Comparison of ENCODE assay signal across 8 cellular contexts in the genomic region with DNA sequence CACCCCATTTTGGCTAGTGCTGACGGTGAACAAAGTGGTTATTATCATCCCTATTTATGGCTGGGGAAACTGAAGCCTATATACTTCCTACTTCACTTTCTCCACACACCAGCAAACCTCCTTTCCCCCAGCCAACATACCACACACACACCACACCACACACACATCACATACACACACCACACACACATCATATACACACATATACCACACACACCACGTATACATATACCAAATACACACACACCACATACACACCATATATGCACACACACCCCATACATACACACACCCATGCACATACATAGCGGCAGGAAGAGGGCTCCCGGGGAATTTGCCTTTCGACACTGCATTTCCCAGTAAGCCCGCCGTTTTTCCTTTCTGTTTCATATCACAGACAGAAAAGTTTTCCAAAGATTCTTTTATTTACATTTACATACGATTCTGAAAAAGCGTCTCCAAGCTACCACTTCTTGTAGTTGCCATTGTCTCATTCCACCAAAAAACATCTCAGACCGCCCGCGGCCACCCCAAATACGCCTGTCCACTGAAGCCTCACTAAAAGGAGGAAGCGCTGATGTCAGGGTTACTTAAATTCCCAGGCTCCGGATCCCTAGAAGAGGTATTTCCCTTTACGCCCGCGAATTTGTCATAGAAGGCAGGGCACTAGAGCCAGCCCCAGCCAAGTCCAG. TPM values are rescaled to one million over a fixed set of nuclear protein-coding genes. Genes with fewer than 3 reads are reported as not detected.
DNase-seq lines count a peak whose midpoint lies in the region; ATAC-seq and TF ChIP-seq lines count a peak whose summit lies in the region.

No MANE protein-coding gene starts in this region.

- peak overlapping the region; percentile 98 for H2BK5ac ChIP-seq in IMR-90 (ENCODE audit: low read depth, low read length, poor library complexity, severe bottlenecking)

- TF ChIP-seq CTCF in BE2C (IDR thresholded peaks at IDR 0.05; ENCODE audit: low read depth, low read length) (no peak), IMR-90 (conservative IDR thresholded peaks at IDR 0.05; ENCODE audit: low read depth, low read length) (no peak), breast epithelium (IDR thresholded peaks at IDR 0.05) (no peak)

- H3K23ac ChIP-seq in IMR-90 (ENCODE audit: low read depth, low read length) = peak overlapping the region; percentile 97

- H4K8ac ChIP-seq in IMR-90 (ENCODE audit: low read depth in 2 of 2, low read length in 2 of 2) = peak overlapping the region; percentile 74 to 98

- intact Hi-C loops in IMR-90 (cut with micrococcal nuclease) = loop anchor here (1.0 kb wide), 1 partner anchor 235 kb away; no protein-coding TSS in a partner anchor
- intact Hi-C loops in breast epithelium (cut with DNase I; ENCODE audit: low total_unique reads) = loop anchor here (10.0 kb wide), 1 partner anchor 1132 kb away; no protein-coding TSS in a partner anchor

- H3K27me3 ChIP-seq in BE2C = no peaks in the 10 kb centered on the region
- H3K27me3 ChIP-seq in IMR-90 (ENCODE audit: control insufficient read depth, insufficient read depth, low read length) = no peaks in the 10 kb centered on the region
- H3K27me3 ChIP-seq in breast epithelium = no peaks in the 10 kb centered on the region

- H3K4me1 ChIP-seq in BE2C (no peaks in the 10 kb centered on the region), IMR-90 (ENCODE audit: control insufficient read depth, insufficient read depth, low read length) (peaks cover 5% of the 10 kb centered on the region), breast epithelium (no peaks in the 10 kb centered on the region)

- H3K14ac ChIP-seq in IMR-90 (replicated peaks; ENCODE audit: low read depth, low read length) = peak overlapping the region; percentile 81

- BruUV-seq in IMR-90 (replicated peaks; lab: Mats Ljungman, UMichigan) = TSS peak; percentile 66

- H3K18ac ChIP-seq in IMR-90 (ENCODE audit: low read depth, low read length) = peak overlapping the region; percentile 58

- H3K9ac ChIP-seq in IMR-90 (ENCODE audit: low read depth, low read length) = peak overlapping the region; percentile 85

- H3K4ac ChIP-seq in IMR-90 (ENCODE audit: low read depth, low read length) = peak overlapping the region; percentile 97

- in situ Hi-C loops in IMR-90 (cut with MboI; ENCODE audit: low sequenced_read_pairs) = no loop called here

- H4K20me1 ChIP-seq in IMR-90 (ENCODE audit: insufficient read depth, low read length) = peaks cover 11% of the 10 kb centered on the region; the same call in 1 of the 2 replicates

- H2AK9ac ChIP-seq in IMR-90 (replicated peaks; ENCODE audit: low read depth, low read length, poor library complexity) = peak overlapping the region; percentile 86

- TF ChIP-seq POLR2A in IMR-90 (IDR thresholded peaks at IDR 0.05; ENCODE audit: low read depth, low read length) (peak; percentile 84; the same call in 1 of the 2 replicates), breast epithelium (IDR thresholded peaks at IDR 0.05) (peak; percentile 51)

- peak overlapping the region; percentile 71 for H3K4me3 ChIP-seq in BE2C (ENCODE audit: low read depth, low read length)
- peak overlapping the region; percentile 61 for H3K4me3 ChIP-seq in IMR-90 (ENCODE audit: insufficient read depth, low read depth, low read length)
- peak overlapping the region; percentile 56 to 97 (median 71) for H3K4me3 ChIP-seq in breast epithelium

- H3K27ac ChIP-seq in IMR-90 (ENCODE audit: insufficient read depth, low read length) (peak overlapping the region; percentile 60), breast epithelium (peak overlapping the region; percentile 97 to 98)

- peak overlapping the region; percentile 84 for H2BK120ac ChIP-seq in IMR-90 (ENCODE audit: low read depth, low read length)

- dilution Hi-C loops in IMR-90 (cut with HindIII; ENCODE audit: low sequenced_read_pairs, unreplicated experiment) = no loop called here

- H3K56ac ChIP-seq in IMR-90 (ENCODE audit: extremely low read depth, insufficient read depth, low read length) = peak overlapping the region; percentile 71

- H3K9me3 ChIP-seq in BE2C = no peaks in the 10 kb centered on the region
- H3K9me3 ChIP-seq in IMR-90 (ENCODE audit: control insufficient read depth, insufficient read depth, low read length) = no peaks in the 10 kb centered on the region
- no peaks in the 10 kb centered on the region for H3K9me3 ChIP-seq in breast epithelium

- ATAC-seq in IMR-90 (ENCODE audit: low read depth) (no peak), GM19463 (IDR thresholded peaks at IDR 0.05; ENCODE audit: unreplicated experiment) (no peak)

- peak overlapping the region; percentile 69 for H2AFZ ChIP-seq in IMR-90 (replicated peaks; ENCODE audit: low read length, poor library complexity)

- H4K5ac ChIP-seq in IMR-90 (ENCODE audit: low read depth, low read length) = peak overlapping the region; percentile 58

- H3K36me3 ChIP-seq in BE2C (no peaks in the 10 kb centered on the region), IMR-90 (ENCODE audit: control insufficient read depth, insufficient read depth, low read length) (peaks cover 5% of the 10 kb centered on the region), breast epithelium (no peaks in the 10 kb centered on the region)

- peak overlapping the region; percentile 100 for H2AK5ac ChIP-seq in IMR-90 (ENCODE audit: low read depth, low read length)

- peaks cover 6% of the 10 kb centered on the region; the same call in 1 of the 2 replicates for H3K9me1 ChIP-seq in IMR-90 (ENCODE audit: insufficient read depth, low read length)

- H2BK15ac ChIP-seq in IMR-90 (ENCODE audit: low read depth, low read length) = peak overlapping the region; percentile 99; the same call in 2 of the 3 replicates

- TF ChIP-seq RAD21 in IMR-90 (IDR thresholded peaks at IDR 0.05; ENCODE audit: low read length) = no peak

- CTCF ChIA-PET in IMR-90 (lab: Yijun Ruan, JAX) = interaction anchor here (0.6 kb wide), 1 partner anchor 57 kb away, joined by 3 read pairs; no protein-coding TSS in a partner anchor

- DNase-seq in BE2C = no peak
- DNase-seq in IMR-90 = peak; percentile 53
- DNase-seq in breast epithelium (ENCODE audit: low spot score in 2 of 2) = no peak
- peak; percentile 93 for DNase-seq in mesenteric fat pad (ENCODE audit: low spot score)
- no peak for DNase-seq in iPS-NIHi11 (ENCODE audit: low spot score)
- DNase-seq in activated CD4-positive, alpha-beta T cell treated with anti-CD3 and anti-CD28 coated beads for 1 hour = no peak
- no peak for DNase-seq in SKM-1 treated with dmso at 0.1 percent for 144 hours (lab: John Stamatoyannopoulos, UW; ENCODE audit: unreplicated experiment)

- H3K79me1 ChIP-seq in IMR-90 (ENCODE audit: low read depth in 1 of 2, low read length in 2 of 2) = peaks cover 12 to 67% of the 10 kb centered on the region in 2 experiments; a peak in 3 of 4 replicates

- POLR2A ChIA-PET in IMR-90 (lab: Charles Lee; ENCODE audit: unreplicated experiment) = interaction anchor here (1.0 to 1.2 kb wide), 2 partner anchors 9 to 71 kb away, joined by 4 to 13 read pairs; no protein-coding TSS in a partner anchor

- H4K91ac ChIP-seq in IMR-90 (ENCODE audit: insufficient read depth, low read depth, low read length) = peak overlapping the region; percentile 88

- WGBS in IMR-90 (ENCODE audit: extremely low coverage in 2 of 2, insufficient read length in 1 of 2), 2 experiments = 3% methylated on average over 5 of the region's 18 CpGs; no CpG with 5 or more reads in 1 of the 2 experiments

- peak overlapping the region; percentile 2; the same call in 1 of the 2 replicates for H2BK20ac ChIP-seq in IMR-90 (ENCODE audit: low read depth, low read length)

- peak overlapping the region; percentile 91 for H3K4me2 ChIP-seq in IMR-90 (ENCODE audit: low read depth, low read length)

TF ChIP-seq in IMR-90, 13 proteins besides CTCF, POLR2A, EP300 and RAD21 (continues in another document):
- TF ChIP-seq CHD1 (IDR thresholded peaks at IDR 0.05; ENCODE audit: low read depth, low read length) (0 out of 2 replicates have a peak, but pooled peaks have one; percentile 44), NFE2L2 (IDR thresholded peaks at IDR 0.05; ENCODE audit: low read depth, low read length) (no peak)

RNA-seq across cellular contexts. Expression of gene RAB5B, which starts 0.8 kb away (rescaled TPM):
- polyA plus RNA-seq in BE2C (2012; ENCODE audit: insufficient read depth, insufficient read length, low read depth) = 57.4 TPM
- total RNA-seq in IMR-90 (2012; rRNA removed) (54.4 and 56.5 TPM in 2 replicates), breast epithelium (10 to 100 TPM; 74.9 to 98.8 (median 75.7) TPM), mesenteric fat pad (88.2 TPM)
- polyA plus RNA-seq in IMR-90 (2012; rRNA removed) = 85.6 and 99.2 TPM in 2 replicates
- 44.8 and 45.5 TPM in 2 replicates for polyA plus RNA-seq in IMR-90 (2012; cell fraction: cytosol; rRNA removed)
- polyA plus RNA-seq in IMR-90 (2012; cell fraction: nucleus; rRNA removed; ENCODE audit: low replicate concordance) = 42.5 and 123 TPM in 2 replicates

RNA-seq across cellular contexts. Expression of gene CDK2, which starts 6.4 kb away (rescaled TPM):
- polyA plus RNA-seq in BE2C (2012; ENCODE audit: insufficient read depth, insufficient read length, low read depth) = 16.5 TPM
- total RNA-seq in IMR-90 (2012; rRNA removed) (40.0 and 42.5 TPM in 2 replicates), breast epithelium (10 to 100 TPM in 2 of 3 donors, 1 to 10 TPM in 1; 8.2 to 27.2 (median 27.1) TPM), mesenteric fat pad (21.4 TPM)
- 61.7 and 101 TPM in 2 replicates for polyA plus RNA-seq in IMR-90 (2012; rRNA removed)
- polyA plus RNA-seq in IMR-90 (2012; cell fraction: cytosol; rRNA removed) = 17.6 and 38.8 TPM in 2 replicates
- polyA plus RNA-seq in IMR-90 (2012; cell fraction: nucleus; rRNA removed; ENCODE audit: low replicate concordance) = 78.5 and 151 TPM in 2 replicates

RNA-seq across cellular contexts. Expression of gene PMEL, which starts 7.2 kb away (rescaled TPM):
- 4.7 TPM for polyA plus RNA-seq in BE2C (2012; ENCODE audit: insufficient read depth, insufficient read length, low read depth)
- 1.4 and 1.7 TPM in 2 replicates for total RNA-seq in IMR-90 (2012; rRNA removed)
- 5.8 and 5.9 TPM in 2 replicates for polyA plus RNA-seq in IMR-90 (2012; rRNA removed)
- 6.3 and 7.0 TPM in 2 replicates for polyA plus RNA-seq in IMR-90 (2012; cell fraction: cytosol; rRNA removed)
- 7.9 and 8.3 TPM in 2 replicates for polyA plus RNA-seq in IMR-90 (2012; cell fraction: nucleus; rRNA removed; ENCODE audit: low replicate concordance)
- total RNA-seq in breast epithelium = 10 to 100 TPM in 1 of 3 donors, 1 to 10 TPM in 2; 4.7 to 18.7 (median 7.4) TPM
- 0.64 TPM for total RNA-seq in mesenteric fat pad

RNA-seq across cellular contexts. Expression of gene SUOX, which starts 24.0 kb away (rescaled TPM):
- 15.3 TPM for polyA plus RNA-seq in BE2C (2012; ENCODE audit: insufficient read depth, insufficient read length, low read depth)
- total RNA-seq in IMR-90 (2012; rRNA removed) (13.1 and 19.4 TPM in 2 replicates), breast epithelium (10 to 100 TPM; 24.6 to 30.2 (median 29.9) TPM), mesenteric fat pad (27.7 TPM)
- 17.8 and 19.2 TPM in 2 replicates for polyA plus RNA-seq in IMR-90 (2012; rRNA removed)
- 13.5 and 15.2 TPM in 2 replicates for polyA plus RNA-seq in IMR-90 (2012; cell fraction: cytosol; rRNA removed)
- polyA plus RNA-seq in IMR-90 (2012; cell fraction: nucleus; rRNA removed; ENCODE audit: low replicate concordance) = 20.2 and 25.1 TPM in 2 replicates

RNA-seq across cellular contexts. Expression of gene DGKA, which starts 42.1 kb away (rescaled TPM):
- polyA plus RNA-seq in BE2C (2012; ENCODE audit: insufficient read depth, insufficient read length, low read depth) = 8.9 TPM
- total RNA-seq in IMR-90 (2012; rRNA removed) = 61.4 and 71.9 TPM in 2 replicates
- polyA plus RNA-seq in IMR-90 (2012; rRNA removed) = 75.1 and 75.8 TPM in 2 replicates
- 42.1 and 49.7 TPM in 2 replicates for polyA plus RNA-seq in IMR-90 (2012; cell fraction: cytosol; rRNA removed)
- 198 and 228 TPM in 2 replicates for polyA plus RNA-seq in IMR-90 (2012; cell fraction: nucleus; rRNA removed; ENCODE audit: low replicate concordance)
- total RNA-seq in breast epithelium = 10 to 100 TPM; 25.1 to 50.5 (median 44.2) TPM
- total RNA-seq in mesenteric fat pad = 32.4 TPM

Comparison
In these comparisons a context has a peak if more than half of its experiments do, and no peak if none do; other contexts are left out.
1. DNase-seq: peak in IMR-90 (single experiment) and mesenteric fat pad (single experiment); none in BE2C (single experiment), breast epithelium (0 of 2), iPS-NIHi11 (single experiment), activated CD4-positive, alpha-beta T cell treated with anti-CD3 and anti-CD28 coated beads for 1 hour (single experiment) and SKM-1 treated with dmso at 0.1 percent for 144 hours (single experiment).
2. Peak in every context shown above with its lines, with median percentiles within 50 percentile points of each other: H3K4me3 ChIP-seq.